In genomic region chr19:56139847-56140582, GRCh38 we compare ENCODE assay signal across 1 cellular context.
A peak's percentile ranks its signal among the peaks of the same experiment; 100 is the strongest.
TF ChIP-seq lines count a peak whose summit lies in the region.

No MANE protein-coding gene starts in this region.

TF ChIP-seq in K562, 482 proteins besides CTCF, POLR2A, EP300 and RAD21 (continued from another document and continues in another):
- TF ChIP-seq CHD7 (IDR thresholded peaks at IDR 0.05; ENCODE audit: low read depth, low read length) = no peak
- no peak for TF ChIP-seq CAMTA2 (CRISPR knock-in tag; conservative IDR thresholded peaks at IDR 0.05)
- 0 out of 2 replicates have a peak, but pooled peaks have one; percentile 2 for TF ChIP-seq DPF2 (IDR thresholded peaks at IDR 0.05)
- TF ChIP-seq ZNF239 (CRISPR knock-in tag; IDR thresholded peaks at IDR 0.05) = no peak
- TF ChIP-seq, protein P1, sequence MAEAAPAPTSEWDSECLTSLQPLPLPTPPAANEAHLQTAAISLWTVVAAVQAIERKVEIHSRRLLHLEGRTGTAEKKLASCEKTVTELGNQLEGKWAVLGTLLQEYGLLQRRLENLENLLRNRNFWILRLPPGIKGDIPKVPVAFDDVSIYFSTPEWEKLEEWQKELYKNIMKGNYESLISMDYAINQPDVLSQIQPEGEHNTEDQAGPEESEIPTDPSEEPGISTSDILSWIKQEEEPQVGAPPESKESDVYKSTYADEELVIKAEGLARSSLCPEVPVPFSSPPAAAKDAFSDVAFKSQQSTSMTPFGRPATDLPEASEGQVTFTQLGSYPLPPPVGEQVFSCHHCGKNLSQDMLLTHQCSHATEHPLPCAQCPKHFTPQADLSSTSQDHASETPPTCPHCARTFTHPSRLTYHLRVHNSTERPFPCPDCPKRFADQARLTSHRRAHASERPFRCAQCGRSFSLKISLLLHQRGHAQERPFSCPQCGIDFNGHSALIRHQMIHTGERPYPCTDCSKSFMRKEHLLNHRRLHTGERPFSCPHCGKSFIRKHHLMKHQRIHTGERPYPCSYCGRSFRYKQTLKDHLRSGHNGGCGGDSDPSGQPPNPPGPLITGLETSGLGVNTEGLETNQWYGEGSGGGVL (CRISPR knock-in tag; IDR thresholded peaks at IDR 0.05) = no peak
- no peak for TF ChIP-seq NFIC (IDR thresholded peaks at IDR 0.05)
- no peak for TF ChIP-seq GTF3C2 (IDR thresholded peaks at IDR 0.05; ENCODE audit: borderline replicate concordance, extremely low read depth, insufficient read length)
- TF ChIP-seq KLF10 (CRISPR knock-in tag; IDR thresholded peaks at IDR 0.05) = no peak
- no peak for TF ChIP-seq NFYB (IDR thresholded peaks at IDR 0.05; ENCODE audit: extremely low read depth, insufficient read length)
- no peak for TF ChIP-seq TRIM28 (IDR thresholded peaks at IDR 0.05)
- TF ChIP-seq, protein P2, sequence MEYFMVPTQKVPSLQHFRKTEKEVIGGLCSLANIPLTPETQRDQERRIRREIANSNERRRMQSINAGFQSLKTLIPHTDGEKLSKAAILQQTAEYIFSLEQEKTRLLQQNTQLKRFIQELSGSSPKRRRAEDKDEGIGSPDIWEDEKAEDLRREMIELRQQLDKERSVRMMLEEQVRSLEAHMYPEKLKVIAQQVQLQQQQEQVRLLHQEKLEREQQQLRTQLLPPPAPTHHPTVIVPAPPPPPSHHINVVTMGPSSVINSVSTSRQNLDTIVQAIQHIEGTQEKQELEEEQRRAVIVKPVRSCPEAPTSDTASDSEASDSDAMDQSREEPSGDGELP (CRISPR knock-in tag; IDR thresholded peaks at IDR 0.05; ENCODE audit: borderline replicate concordance) = no peak
- TF ChIP-seq, protein P3, sequence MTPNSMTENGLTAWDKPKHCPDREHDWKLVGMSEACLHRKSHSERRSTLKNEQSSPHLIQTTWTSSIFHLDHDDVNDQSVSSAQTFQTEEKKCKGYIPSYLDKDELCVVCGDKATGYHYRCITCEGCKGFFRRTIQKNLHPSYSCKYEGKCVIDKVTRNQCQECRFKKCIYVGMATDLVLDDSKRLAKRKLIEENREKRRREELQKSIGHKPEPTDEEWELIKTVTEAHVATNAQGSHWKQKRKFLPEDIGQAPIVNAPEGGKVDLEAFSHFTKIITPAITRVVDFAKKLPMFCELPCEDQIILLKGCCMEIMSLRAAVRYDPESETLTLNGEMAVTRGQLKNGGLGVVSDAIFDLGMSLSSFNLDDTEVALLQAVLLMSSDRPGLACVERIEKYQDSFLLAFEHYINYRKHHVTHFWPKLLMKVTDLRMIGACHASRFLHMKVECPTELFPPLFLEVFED (CRISPR knock-in tag; conservative IDR thresholded peaks at IDR 0.05) = no peak
- TF ChIP-seq HNRNPL (IDR thresholded peaks at IDR 0.05; ENCODE audit: low read depth, low read length) = no peak
- TF ChIP-seq RNF219 (CRISPR knock-in tag; IDR thresholded peaks at IDR 0.05) = no peak
- peak; percentile 22 for TF ChIP-seq KDM5B (IDR thresholded peaks at IDR 0.05; ENCODE audit: insufficient replicate concordance, low read depth, low read length)
- no peak for TF ChIP-seq SMAD2 (IDR thresholded peaks at IDR 0.05; ENCODE audit: low read depth, low read length)
- no peak for TF ChIP-seq LCOR (CRISPR knock-in tag; IDR thresholded peaks at IDR 0.05)
- TF ChIP-seq HNRNPH1 (optimal IDR thresholded peaks at IDR 0.05; ENCODE audit: low read depth, low read length) = no peak
- TF ChIP-seq PHB (CRISPR knock-in tag; IDR thresholded peaks at IDR 0.05) = no peak
- TF ChIP-seq, protein P4, sequence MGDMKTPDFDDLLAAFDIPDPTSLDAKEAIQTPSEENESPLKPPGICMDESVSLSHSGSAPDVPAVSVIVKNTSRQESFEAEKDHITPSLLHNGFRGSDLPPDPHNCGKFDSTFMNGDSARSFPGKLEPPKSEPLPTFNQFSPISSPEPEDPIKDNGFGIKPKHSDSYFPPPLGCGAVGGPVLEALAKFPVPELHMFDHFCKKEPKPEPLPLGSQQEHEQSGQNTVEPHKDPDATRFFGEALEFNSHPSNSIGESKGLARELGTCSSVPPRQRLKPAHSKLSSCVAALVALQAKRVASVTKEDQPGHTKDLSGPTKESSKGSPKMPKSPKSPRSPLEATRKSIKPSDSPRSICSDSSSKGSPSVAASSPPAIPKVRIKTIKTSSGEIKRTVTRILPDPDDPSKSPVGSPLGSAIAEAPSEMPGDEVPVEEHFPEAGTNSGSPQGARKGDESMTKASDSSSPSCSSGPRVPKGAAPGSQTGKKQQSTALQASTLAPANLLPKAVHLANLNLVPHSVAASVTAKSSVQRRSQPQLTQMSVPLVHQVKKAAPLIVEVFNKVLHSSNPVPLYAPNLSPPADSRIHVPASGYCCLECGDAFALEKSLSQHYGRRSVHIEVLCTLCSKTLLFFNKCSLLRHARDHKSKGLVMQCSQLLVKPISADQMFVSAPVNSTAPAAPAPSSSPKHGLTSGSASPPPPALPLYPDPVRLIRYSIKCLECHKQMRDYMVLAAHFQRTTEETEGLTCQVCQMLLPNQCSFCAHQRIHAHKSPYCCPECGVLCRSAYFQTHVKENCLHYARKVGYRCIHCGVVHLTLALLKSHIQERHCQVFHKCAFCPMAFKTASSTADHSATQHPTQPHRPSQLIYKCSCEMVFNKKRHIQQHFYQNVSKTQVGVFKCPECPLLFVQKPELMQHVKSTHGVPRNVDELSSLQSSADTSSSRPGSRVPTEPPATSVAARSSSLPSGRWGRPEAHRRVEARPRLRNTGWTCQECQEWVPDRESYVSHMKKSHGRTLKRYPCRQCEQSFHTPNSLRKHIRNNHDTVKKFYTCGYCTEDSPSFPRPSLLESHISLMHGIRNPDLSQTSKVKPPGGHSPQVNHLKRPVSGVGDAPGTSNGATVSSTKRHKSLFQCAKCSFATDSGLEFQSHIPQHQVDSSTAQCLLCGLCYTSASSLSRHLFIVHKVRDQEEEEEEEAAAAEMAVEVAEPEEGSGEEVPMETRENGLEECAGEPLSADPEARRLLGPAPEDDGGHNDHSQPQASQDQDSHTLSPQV (IDR thresholded peaks at IDR 0.05) = 0 out of 2 replicates have a peak, but pooled peaks have one; percentile 34
- TF ChIP-seq CTBP1 (IDR thresholded peaks at IDR 0.05; ENCODE audit: borderline replicate concordance) = no peak
- no peak for TF ChIP-seq MAFF (IDR thresholded peaks at IDR 0.05; ENCODE audit: low read length)
- TF ChIP-seq KLF16 (IDR thresholded peaks at IDR 0.05) = 0 out of 2 replicates have a peak, but pooled peaks have one; percentile 21
- no peak for TF ChIP-seq MCM7 (IDR thresholded peaks at IDR 0.05)
- no peak for TF ChIP-seq SRSF1 (IDR thresholded peaks at IDR 0.05; ENCODE audit: low read depth, low read length)
- peak; percentile 23; the same call in 1 of the 2 replicates for TF ChIP-seq TCF3 (CRISPR knock-in tag; IDR thresholded peaks at IDR 0.05)
- no peak for TF ChIP-seq ZBTB17 (CRISPR knock-in tag; IDR thresholded peaks at IDR 0.05)
- TF ChIP-seq RCOR1 (IDR thresholded peaks at IDR 0.05; ENCODE audit: borderline replicate concordance in 1 of 2, low read depth in 2 of 2, low read length in 2 of 2) = no peak
- TF ChIP-seq, protein P5, sequence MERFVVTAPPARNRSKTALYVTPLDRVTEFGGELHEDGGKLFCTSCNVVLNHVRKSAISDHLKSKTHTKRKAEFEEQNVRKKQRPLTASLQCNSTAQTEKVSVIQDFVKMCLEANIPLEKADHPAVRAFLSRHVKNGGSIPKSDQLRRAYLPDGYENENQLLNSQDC (CRISPR knock-in tag; IDR thresholded peaks at IDR 0.05) = no peak
